20 cellular contexts compared by ENCODE assay signal in the genomic region with DNA sequence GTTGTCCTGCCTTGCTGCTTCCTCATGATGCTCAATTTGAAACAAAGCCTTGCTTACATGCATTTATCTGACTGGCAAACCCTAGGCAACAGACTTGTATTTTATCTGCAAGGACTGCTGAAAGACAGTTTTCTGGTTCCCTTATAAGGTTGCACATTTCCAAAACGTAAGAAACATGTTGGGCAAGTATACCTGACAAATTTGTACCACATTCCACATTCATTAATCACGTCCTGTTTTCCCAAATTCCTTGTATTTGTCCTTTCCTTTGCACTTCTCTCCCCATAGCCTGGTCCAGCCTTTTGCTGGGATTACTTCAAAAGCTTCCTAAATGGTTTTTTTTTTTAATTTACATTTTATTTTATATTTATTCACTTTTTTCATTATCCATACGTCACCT.
A peak's percentile ranks its signal among the peaks of the same experiment; 100 is the strongest.
DNase-seq lines count a peak whose midpoint lies in the region; ATAC-seq, FAIRE-seq and TF ChIP-seq lines count a peak whose summit lies in the region.
"Had no signal": no experiment of that assay in that cellular context is flagged by ENCODE, and none has a peak within 500 bp of the region (broad histone marks: within the 10 kb centered on the region; RNA-seq: fewer than 3 reads in every experiment).

No MANE protein-coding gene starts in this region.

- no peak overlapping the region for H2AFZ ChIP-seq in mammary epithelial cell (ENCODE audit: low read depth, low read length)

- H3K4me2 ChIP-seq in mammary epithelial cell (ENCODE audit: insufficient read depth, low read depth, low read length) = peak overlapping the region; percentile 13
- H3K4me2 ChIP-seq: A549 had no signal

- H3K4me1 Mint-ChIP-seq in activated naive CD8-positive, alpha-beta T cell treated with anti-CD3 and anti-CD28 coated beads, Interleukin-2, amount 10 ng/mL, durations not matched to agents 7 days and 5 days = peaks cover 18% of the 10 kb centered on the region
- peaks cover 8% of the 10 kb centered on the region for H3K4me1 Mint-ChIP-seq in activated naive CD8-positive, alpha-beta T cell treated with anti-CD3 and anti-CD28 coated beads for 36 hours

- POLR2A ChIA-PET in activated naive CD8-positive, alpha-beta T cell treated with anti-CD3 and anti-CD28 coated beads, Interleukin-2, amount 10 ng/mL, durations not matched to agents 7 days and 5 days (lab: Charles Lee) = interaction anchor here (0.6 kb wide), 1 partner anchor 17 kb away, joined by 3 read pairs; no protein-coding TSS in a partner anchor

- no peak for TF ChIP-seq CTCF in mammary epithelial cell (conservative IDR thresholded peaks at IDR 0.05 in 1 of 2, IDR thresholded peaks at IDR 0.05 in 1 of 2; ENCODE audit: extremely low read depth in 1 of 2, insufficient read depth in 1 of 2, low read depth in 1 of 2, low read length in 2 of 2)

- no peak overlapping the region for H3K4me3 Mint-ChIP-seq in activated naive CD8-positive, alpha-beta T cell treated with anti-CD3 and anti-CD28 coated beads, Interleukin-2, amount 10 ng/mL, durations not matched to agents 7 days and 5 days
- H3K4me3 Mint-ChIP-seq in activated naive CD8-positive, alpha-beta T cell treated with anti-CD3 and anti-CD28 coated beads for 36 hours = no peak overlapping the region
- H3K4me3 Mint-ChIP-seq: activated naive CD8-positive, alpha-beta T cell had no signal

- peak overlapping the region; percentile 87 for H3K27ac Mint-ChIP-seq in activated naive CD8-positive, alpha-beta T cell treated with anti-CD3 and anti-CD28 coated beads, Interleukin-2, amount 10 ng/mL, durations not matched to agents 7 days and 5 days
- no peak overlapping the region for H3K27ac Mint-ChIP-seq in activated naive CD8-positive, alpha-beta T cell treated with anti-CD3 and anti-CD28 coated beads for 36 hours

- peaks cover 15% of the 10 kb centered on the region for H3K4me1 ChIP-seq in mammary epithelial cell (ENCODE audit: insufficient read depth, low read length)
- H3K4me1 ChIP-seq: A549, psoas muscle had no signal

- ATAC-seq in activated naive CD8-positive, alpha-beta T cell treated with anti-CD3 and anti-CD28 coated beads, Interleukin-2, amount 10 ng/mL, durations not matched to agents 7 days and 5 days (ENCODE audit: low read depth) = no peak
- no peak for ATAC-seq in HG02571 (IDR thresholded peaks at IDR 0.05; ENCODE audit: unreplicated experiment)
- ATAC-seq: A549, esophagus mucosa, psoas muscle had no signal

- H3K27me3 Mint-ChIP-seq in activated naive CD8-positive, alpha-beta T cell treated with anti-CD3 and anti-CD28 coated beads, Interleukin-2, amount 10 ng/mL, durations not matched to agents 7 days and 5 days = no peaks in the 10 kb centered on the region
- no peaks in the 10 kb centered on the region for H3K27me3 Mint-ChIP-seq in activated naive CD8-positive, alpha-beta T cell treated with anti-CD3 and anti-CD28 coated beads for 36 hours
- H3K27me3 Mint-ChIP-seq: activated naive CD8-positive, alpha-beta T cell had no signal

- dilution Hi-C loops in mammary epithelial cell (cut with HindIII; ENCODE audit: low sequenced_read_pairs) = no loop called here

- H3K4me3 ChIP-seq in mammary epithelial cell (replicated peaks in 1 of 3; ENCODE audit: insufficient read depth in 1 of 3, low read depth in 2 of 3, low read length in 3 of 3) = no peak overlapping the region
- H3K4me3 ChIP-seq: A549, psoas muscle had no signal

- BruUV-seq in mammary epithelial cell (replicated peaks; lab: Mats Ljungman, UMichigan) = no TSS peak

- H3K9ac ChIP-seq in mammary epithelial cell (ENCODE audit: insufficient read depth, low read length) = no peak overlapping the region

- H3K9me3 ChIP-seq in mammary epithelial cell (replicated peaks; ENCODE audit: insufficient read depth, low read length) = no peaks in the 10 kb centered on the region
- H3K9me3 ChIP-seq: A549, BE2C, psoas muscle had no signal

- peaks cover 15% of the 10 kb centered on the region for H3K36me3 Mint-ChIP-seq in activated naive CD8-positive, alpha-beta T cell treated with anti-CD3 and anti-CD28 coated beads, Interleukin-2, amount 10 ng/mL, durations not matched to agents 7 days and 5 days
- H3K36me3 Mint-ChIP-seq in activated naive CD8-positive, alpha-beta T cell treated with anti-CD3 and anti-CD28 coated beads for 36 hours = peaks cover 12% of the 10 kb centered on the region

- no peaks in the 10 kb centered on the region for H3K9me3 Mint-ChIP-seq in activated naive CD8-positive, alpha-beta T cell treated with anti-CD3 and anti-CD28 coated beads, Interleukin-2, amount 10 ng/mL, durations not matched to agents 7 days and 5 days
- H3K9me3 Mint-ChIP-seq in activated naive CD8-positive, alpha-beta T cell treated with anti-CD3 and anti-CD28 coated beads for 36 hours = no peaks in the 10 kb centered on the region

- peaks cover 2% of the 10 kb centered on the region for H3K36me3 ChIP-seq in mammary epithelial cell (ENCODE audit: insufficient read depth, low read length)
- H3K36me3 ChIP-seq: BE2C had no signal

- CTCF ChIA-PET in mammary epithelial cell (lab: Charles Lee; ENCODE audit: low non-redundant PET) = no interaction called here

- 59% methylated on average over 3 of the region's 3 CpGs for WGBS in mammary epithelial cell (ENCODE audit: low coverage, missing lambda C conversion rate)

- H4K20me1 ChIP-seq in mammary epithelial cell (ENCODE audit: insufficient read depth, low read length) = no peaks in the 10 kb centered on the region

- no peaks in the 10 kb centered on the region for H3K79me2 ChIP-seq in mammary epithelial cell (ENCODE audit: insufficient read depth, low read length)

- no peak for DNase-seq in activated naive CD8-positive, alpha-beta T cell treated with anti-CD3 and anti-CD28 coated beads, Interleukin-2, amount 10 ng/mL, durations not matched to agents 7 days and 5 days
- DNase-seq in activated naive CD8-positive, alpha-beta T cell treated with anti-CD3 and anti-CD28 coated beads for 36 hours = no peak
- DNase-seq in mammary epithelial cell (no peak), islet precursor cell (peak; percentile 59), urothelium cell line (ENCODE audit: low spot score) (peak; percentile 12), NCI-H2029 treated with DMSO at 0.1 percent for 48 hours (lab: John Stamatoyannopoulos, UW) (no peak)
- DNase-seq in stimulated activated CD8-positive, alpha-beta memory T cell treated with anti-CD3 and anti-CD28 coated beads, Interleukin-4, amount 100 ng/mL, for 48 hours = no peak
- DNase-seq: activated T-cell treated with anti-CD3 and anti-CD28 coated beads, Interleukin-2, amount 50 U/mL, for 48 hours; BE2C; COR-L47; DMS79 treated with DMSO at 0.1 percent for 48 hours; left ventricle myocardium superior; NCI-H1417; NCI-H524 treated with DMSO at 0.1 percent for 48 hours; psoas muscle had no signal

- no peak for FAIRE-seq in urothelium cell line (lab: Jason Lieb, UNC)
- FAIRE-seq: A549, H54 had no signal

- intact Hi-C loops in mammary epithelial cell (cut with micrococcal nuclease) = loop anchor here (5.0 kb wide), 1 partner anchor 310 kb away; the partner anchor contains the start of gene PPP3CA

- in situ Hi-C loops in mammary epithelial cell (cut with MboI; ENCODE audit: low sequenced_read_pairs in 2 of 2) = no loop called here

- no peaks in the 10 kb centered on the region for H3K27me3 ChIP-seq in mammary epithelial cell (ENCODE audit: insufficient read depth, low read length)
- H3K27me3 ChIP-seq: BE2C had no signal

- H3K27ac ChIP-seq in mammary epithelial cell (ENCODE audit: insufficient read depth, low read depth, low read length) = peak overlapping the region; percentile 2
- H3K27ac ChIP-seq: A549, psoas muscle had no signal

Comparison
In these comparisons a context has a peak if more than half of its experiments do, and no peak if none do; other contexts are left out.
1. DNase-seq: peak in islet precursor cell (single experiment) and urothelium cell line (single experiment); none in activated naive CD8-positive, alpha-beta T cell treated with anti-CD3 and anti-CD28 coated beads, Interleukin-2, amount 10 ng/mL, durations not matched to agents 7 days and 5 days (single experiment), activated naive CD8-positive, alpha-beta T cell treated with anti-CD3 and anti-CD28 coated beads for 36 hours (single experiment), mammary epithelial cell (single experiment), NCI-H2029 treated with DMSO at 0.1 percent for 48 hours (single experiment) and stimulated activated CD8-positive, alpha-beta memory T cell treated with anti-CD3 and anti-CD28 coated beads, Interleukin-4, amount 100 ng/mL, for 48 hours (single experiment).